In genomic region chr4:76989391-76990061, GRCh38 we compare ENCODE assay signal across 9 cellular contexts. TPM values are rescaled to one million over a fixed set of nuclear protein-coding genes. Genes with fewer than 3 reads are reported as not detected.
DNase-seq lines count a peak whose midpoint lies in the region; ATAC-seq and TF ChIP-seq lines count a peak whose summit lies in the region.
"Had no signal": no experiment of that assay in that cellular context is flagged by ENCODE, and none has a peak within 500 bp of the region (broad histone marks: within the 10 kb centered on the region; RNA-seq: fewer than 3 reads in every experiment).

No MANE protein-coding gene starts in this region.

- DNase-seq in activated CD4-positive, CD25-positive, alpha-beta regulatory T cell treated with anti-CD3 and anti-CD28 coated beads, Interleukin-2, amount 50 U/mL, for 72 hours: peak; percentile 46
- peak; percentile 53 for DNase-seq in activated T-helper 2 cell treated with anti-CD3 and anti-CD28 coated beads, Interferon-gamma antibody, Interleukin-2, Interleukin-4, amounts not matched to agents 10 μg/mL and 5 μg/mL and 100 μg/mL, durations not matched to agents 14 hours and 24 hours and 36 hours (ENCODE audit: low spot score)
- DNase-seq in natural killer cell (peak; percentile 44), H7 (no peak)
- DNase-seq in stimulated activated naive CD8-positive, alpha-beta T cell treated with anti-CD3 and anti-CD28 coated beads, Interleukin-15, amount 100 ng/mL, for 72 hours: peak; percentile 56 to 75
- DNase-seq: NCI-H524 treated with DMSO at 0.1 percent for 48 hours, nucleus accumbens had no signal

- peaks cover 50% of the 10 kb centered on the region for H3K4me1 Mint-ChIP-seq in activated T-helper 2 cell treated with anti-CD3 and anti-CD28 coated beads, Interferon-gamma antibody, Interleukin-2, Interleukin-4, amounts not matched to agents 10 μg/mL and 5 μg/mL and 100 μg/mL, durations not matched to agents 14 hours and 24 hours and 36 hours (ENCODE audit: low read depth)
- H3K4me1 Mint-ChIP-seq in natural killer cell: peaks cover 54 to 61% of the 10 kb centered on the region in 2 donors
- peaks cover 91% of the 10 kb centered on the region for H3K4me1 Mint-ChIP-seq in stimulated activated naive CD8-positive, alpha-beta T cell treated with anti-CD3 and anti-CD28 coated beads, Interleukin-15, amount 100 ng/mL, for 72 hours

- no peak overlapping the region for H3K4me3 Mint-ChIP-seq in activated T-helper 2 cell treated with anti-CD3 and anti-CD28 coated beads, Interferon-gamma antibody, Interleukin-2, Interleukin-4, amounts not matched to agents 10 μg/mL and 5 μg/mL and 100 μg/mL, durations not matched to agents 14 hours and 24 hours and 36 hours (ENCODE audit: low read depth)
- H3K4me3 Mint-ChIP-seq in natural killer cell: peak overlapping the region; percentile 57
- peak overlapping the region; percentile 37 to 73 for H3K4me3 Mint-ChIP-seq in stimulated activated naive CD8-positive, alpha-beta T cell treated with anti-CD3 and anti-CD28 coated beads, Interleukin-15, amount 100 ng/mL, for 72 hours

- no peaks in the 10 kb centered on the region for H3K36me3 ChIP-seq in H7 (replicated peaks; ENCODE audit: control insufficient read depth, insufficient read depth, low read length)

- H3K9me3 Mint-ChIP-seq in activated T-helper 2 cell treated with anti-CD3 and anti-CD28 coated beads, Interferon-gamma antibody, Interleukin-2, Interleukin-4, amounts not matched to agents 10 μg/mL and 5 μg/mL and 100 μg/mL, durations not matched to agents 14 hours and 24 hours and 36 hours: peaks cover 3% of the 10 kb centered on the region
- no peaks in the 10 kb centered on the region for H3K9me3 Mint-ChIP-seq in natural killer cell
- H3K9me3 Mint-ChIP-seq in stimulated activated naive CD8-positive, alpha-beta T cell treated with anti-CD3 and anti-CD28 coated beads, Interleukin-15, amount 100 ng/mL, for 72 hours: peaks cover 5 to 7% of the 10 kb centered on the region in 2 donors

- H3K27me3 Mint-ChIP-seq in activated T-helper 2 cell treated with anti-CD3 and anti-CD28 coated beads, Interferon-gamma antibody, Interleukin-2, Interleukin-4, amounts not matched to agents 10 μg/mL and 5 μg/mL and 100 μg/mL, durations not matched to agents 14 hours and 24 hours and 36 hours (ENCODE audit: low read depth): peaks cover 80% of the 10 kb centered on the region
- H3K27me3 Mint-ChIP-seq in natural killer cell (ENCODE audit: low read depth in 2 of 2): no peaks in the 10 kb centered on the region
- no peaks in the 10 kb centered on the region for H3K27me3 Mint-ChIP-seq in stimulated activated naive CD8-positive, alpha-beta T cell treated with anti-CD3 and anti-CD28 coated beads, Interleukin-15, amount 100 ng/mL, for 72 hours

- H3K27me3 ChIP-seq in H7 (ENCODE audit: control insufficient read depth, insufficient read depth, low read length): no peaks in the 10 kb centered on the region

- no peak overlapping the region for H3K27ac Mint-ChIP-seq in activated T-helper 2 cell treated with anti-CD3 and anti-CD28 coated beads, Interferon-gamma antibody, Interleukin-2, Interleukin-4, amounts not matched to agents 10 μg/mL and 5 μg/mL and 100 μg/mL, durations not matched to agents 14 hours and 24 hours and 36 hours
- peak overlapping the region; percentile 65 to 67 for H3K27ac Mint-ChIP-seq in natural killer cell
- H3K27ac Mint-ChIP-seq in stimulated activated naive CD8-positive, alpha-beta T cell treated with anti-CD3 and anti-CD28 coated beads, Interleukin-15, amount 100 ng/mL, for 72 hours: peak overlapping the region in 1 of 2 donors; percentile 63

- no peak for TF ChIP-seq CTCF in natural killer cell (IDR thresholded peaks at IDR 0.05)

- H3K4me3 ChIP-seq in H7 (ENCODE audit: insufficient read depth, low read depth, low read length): no peak overlapping the region

- peak; percentile 75 to 83 (median 79) for ATAC-seq in natural killer cell
- ATAC-seq in stimulated activated naive CD8-positive, alpha-beta T cell treated with anti-CD3 and anti-CD28 coated beads, Interleukin-15, amount 100 ng/mL, for 72 hours: peak; percentile 79
- ATAC-seq in GM19351 (IDR thresholded peaks at IDR 0.05; ENCODE audit: unreplicated experiment): no peak
- ATAC-seq in GM21367 (IDR thresholded peaks at IDR 0.05; ENCODE audit: unreplicated experiment): no peak

- intact Hi-C loops in activated T-helper 2 cell treated with anti-CD3 and anti-CD28 coated beads, Interferon-gamma antibody, Interleukin-2, Interleukin-4, amounts not matched to agents 10 μg/mL and 5 μg/mL and 100 μg/mL, durations not matched to agents 14 hours and 24 hours and 36 hours (cut with micrococcal nuclease): loop anchor here (1.0 to 5.0 kb wide), 4 partner anchors 37 to 208 kb away; no protein-coding TSS in a partner anchor
- intact Hi-C loops in natural killer cell (cut with micrococcal nuclease): loop anchor here (2.0 to 5.0 kb wide), 2 partner anchors 41 to 168 kb away; partner anchors contain the start of genes CCNG2 and SEPTIN11

- no peaks in the 10 kb centered on the region for H3K36me3 Mint-ChIP-seq in activated T-helper 2 cell treated with anti-CD3 and anti-CD28 coated beads, Interferon-gamma antibody, Interleukin-2, Interleukin-4, amounts not matched to agents 10 μg/mL and 5 μg/mL and 100 μg/mL, durations not matched to agents 14 hours and 24 hours and 36 hours (ENCODE audit: low read depth)
- no peaks in the 10 kb centered on the region for H3K36me3 Mint-ChIP-seq in natural killer cell

RNA-seq across cellular contexts. Expression of gene SEPTIN11, which starts 40.0 kb away (rescaled TPM):
- 7.9 and 9.2 TPM in 2 replicates for total RNA-seq in activated T-helper 2 cell treated with anti-CD3 and anti-CD28 coated beads, Interferon-gamma antibody, Interleukin-2, Interleukin-4, amounts not matched to agents 10 μg/mL and 5 μg/mL and 100 μg/mL, durations not matched to agents 14 hours and 24 hours and 36 hours
- 10 to 100 TPM; 38.6 to 52.8 (median 46.2) TPM for total RNA-seq in natural killer cell
- 63.1 and 64.7 TPM in 2 replicates for total RNA-seq in H7 (2014; rRNA removed; shearing (Covaris generic))

Comparison
In these comparisons a context has a peak if more than half of its experiments do, and no peak if none do; other contexts are left out.
1. ATAC-seq: peak in natural killer cell (3 of 3) and stimulated activated naive CD8-positive, alpha-beta T cell treated with anti-CD3 and anti-CD28 coated beads, Interleukin-15, amount 100 ng/mL, for 72 hours (single experiment); none in GM19351 (single experiment) and GM21367 (single experiment).